ENCODE assay signal across 22 cellular contexts in the genomic region with DNA sequence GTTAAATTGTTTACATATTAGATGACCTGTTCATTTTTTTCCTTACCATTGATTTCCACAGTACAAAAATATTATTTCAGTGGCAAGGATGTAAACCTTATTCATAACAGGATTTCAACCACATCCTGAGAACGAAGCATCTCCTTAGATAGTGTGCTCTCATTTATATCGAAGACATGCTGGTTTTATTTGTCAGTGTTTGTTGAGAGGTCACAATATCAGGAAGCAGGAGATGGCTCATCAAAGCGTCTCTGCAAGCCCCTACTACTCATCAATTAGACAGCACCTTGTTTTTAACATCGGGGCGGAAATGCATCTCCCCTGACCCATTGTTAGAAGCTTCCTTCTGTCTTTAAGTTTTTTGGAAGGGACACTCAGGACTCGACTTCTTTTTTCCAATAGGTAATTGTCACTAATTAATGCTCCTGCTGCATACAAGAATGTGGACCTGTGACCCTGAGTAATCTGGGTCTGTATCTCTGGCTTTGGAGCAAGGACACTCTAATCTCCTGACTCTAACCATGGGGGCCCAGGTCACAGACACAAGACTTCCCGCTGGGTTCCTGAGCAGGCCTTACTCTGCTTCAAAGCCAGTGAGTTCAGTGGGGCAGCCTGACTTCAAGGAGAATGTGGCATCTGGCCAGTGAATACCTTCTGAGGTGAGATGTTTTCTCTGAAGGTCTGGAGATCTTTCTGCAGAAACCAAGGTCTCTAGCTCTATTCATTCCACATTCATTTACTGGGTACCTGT. TPM values are rescaled to one million over a fixed set of nuclear protein-coding genes. Genes with fewer than 3 reads are reported as not detected.
"Had no signal": no experiment of that assay in that cellular context is flagged by ENCODE, and none has a peak within 500 bp of the region (broad histone marks: within the 10 kb centered on the region; RNA-seq: fewer than 3 reads in every experiment).

No MANE protein-coding gene starts in this region.

- ATAC-seq: gastrocnemius medialis; left lung; lower lobe of right lung; natural killer cell treated with Interleukin-12 subunit alpha and Interleukin-12 subunit beta and Interleukin-15 and Interleukin-18, amount 100 ng/mL, for 72 hours; sciatic nerve; upper lobe of right lung had no signal

- H3K36me3 ChIP-seq: colonic mucosa, esophagus muscularis mucosa, gastrocnemius medialis, left lung, lower lobe of right lung, suprapubic skin, thyroid gland, upper lobe of right lung had no signal

- H3K4me1 ChIP-seq: colonic mucosa, gastrocnemius medialis, left lung, lower lobe of right lung, parathyroid adenoma, suprapubic skin, thyroid gland, upper lobe of right lung had no signal

- H3K27ac ChIP-seq: colonic mucosa, epithelial cell of prostate, esophagus muscularis mucosa, left lung, lower lobe of right lung, parathyroid adenoma, suprapubic skin, thyroid gland, upper lobe of right lung had no signal

- H3K27me3 ChIP-seq: colonic mucosa, esophagus muscularis mucosa, gastrocnemius medialis, left lung, thyroid gland, upper lobe of right lung had no signal

- H3K4me3 ChIP-seq: colonic mucosa, esophagus muscularis mucosa, gastrocnemius medialis, left lung, lower lobe of right lung, suprapubic skin, thyroid gland, upper lobe of right lung had no signal

- H3K9me3 ChIP-seq: colonic mucosa, esophagus muscularis mucosa, gastrocnemius medialis, left lung, lower lobe of right lung, suprapubic skin, thyroid gland, upper lobe of right lung had no signal

- FAIRE-seq: endometrium, keratinocyte had no signal

- H2AFZ ChIP-seq: parathyroid adenoma had no signal

- DNase-seq: caudate nucleus; colonic mucosa; effector CD4-positive, alpha-beta T cell; gastrocnemius medialis; immature natural killer cell; left lung; lower lobe of right lung; midbrain; occipital lobe; stimulated activated CD4-positive, alpha-beta T cell treated with anti-CD3 and anti-CD28 coated beads, Interleukin-2, amount 100 ng/mL, for 24 hours; stimulated activated CD4-positive, alpha-beta T cell treated with anti-CD3 and anti-CD28 coated beads, Interleukin-4, amount 100 ng/mL, for 4 hours; stimulated activated naive CD4-positive, alpha-beta T cell treated with Interleukin-2 at 50 U/mL for 16 hours; thyroid gland; upper lobe of right lung had no signal

- H3K79me2 ChIP-seq: parathyroid adenoma had no signal

- H3K9ac ChIP-seq: parathyroid adenoma had no signal

RNA-seq across cellular contexts. Expression of gene MECOM, which starts 50.3 kb away (rescaled TPM):
- total RNA-seq: natural killer cell treated with Interleukin-12 subunit alpha and Interleukin-12 subunit beta and Interleukin-15 and Interleukin-18, amount 100 ng/mL, for 72 hours had no signal
- polyA plus RNA-seq: immature natural killer cell had no signal
